In genomic region chr14:70907172-70907995, GRCh38 we compare ENCODE assay signal across 8 cellular contexts. TPM values are rescaled to one million over a fixed set of nuclear protein-coding genes. Genes with fewer than 3 reads are reported as not detected.
DNase-seq lines count a peak whose midpoint lies in the region; ATAC-seq, FAIRE-seq and TF ChIP-seq lines count a peak whose summit lies in the region.

Gene PCNX1, plus strand, starts transcription at chr14:70907459. Its CDS starts 392 bp downstream, at chr14:70907851.

- no peaks in the 10 kb centered on the region for H3K27me3 Mint-ChIP-seq in T-helper 1 cell treated with Interleukin-12 subunit alpha and Interleukin-12 subunit beta and Interleukin-4 antibody, amounts not matched to agents 30 μg/mL and 1 μg/mL, for 36 hours (ENCODE audit: low read depth)

- FAIRE-seq in GM12892 (lab: Jason Lieb, UNC), result peak; percentile 95
- peak; percentile 96 for FAIRE-seq in urothelium cell line (lab: Jason Lieb, UNC)

- TF ChIP-seq POLR2A in GM12892 (IDR thresholded peaks at IDR 0.05; ENCODE audit: low read depth, low read length), result peak; percentile 61; the same call in 1 of the 2 replicates

- H3K9me3 Mint-ChIP-seq in T-helper 1 cell treated with Interleukin-12 subunit alpha and Interleukin-12 subunit beta and Interleukin-4 antibody, amounts not matched to agents 30 μg/mL and 1 μg/mL, for 36 hours, result no peaks in the 10 kb centered on the region

- DNase-seq in GM12892 (ENCODE audit: insufficient read length) (peak; percentile 82), NCI-H1417 treated with DMSO at 0.1 percent for 48 hours (lab: John Stamatoyannopoulos, UW) (peak; percentile 19), amniotic stem cell (lab: John Stamatoyannopoulos, UW) (peak; percentile 79), left ventricle myocardium superior (peak; percentile 94), pulmonary artery endothelial cell (ENCODE audit: low read depth, low spot score) (peak; percentile 47), urothelium cell line (ENCODE audit: low spot score) (peak; percentile 99)

- H3K36me3 Mint-ChIP-seq in T-helper 1 cell treated with Interleukin-12 subunit alpha and Interleukin-12 subunit beta and Interleukin-4 antibody, amounts not matched to agents 30 μg/mL and 1 μg/mL, for 36 hours (ENCODE audit: low read depth), result peaks cover 14% of the 10 kb centered on the region

- intact Hi-C loops in left ventricle myocardium superior (cut with micrococcal nuclease), result no loop called here

- peak within 1 kb of the TSS; percentile 88 for H3K4me3 Mint-ChIP-seq in T-helper 1 cell treated with Interleukin-12 subunit alpha and Interleukin-12 subunit beta and Interleukin-4 antibody, amounts not matched to agents 30 μg/mL and 1 μg/mL, for 36 hours

- ATAC-seq in HG02763 (IDR thresholded peaks at IDR 0.05; ENCODE audit: unreplicated experiment), result peak; percentile 72
- ATAC-seq in left ventricle myocardium superior, result peak; percentile 88

- H3K27ac Mint-ChIP-seq in T-helper 1 cell treated with Interleukin-12 subunit alpha and Interleukin-12 subunit beta and Interleukin-4 antibody, amounts not matched to agents 30 μg/mL and 1 μg/mL, for 36 hours, result peak within 1 kb of the TSS; percentile 86

- peaks cover 38% of the 10 kb centered on the region for H3K4me1 Mint-ChIP-seq in T-helper 1 cell treated with Interleukin-12 subunit alpha and Interleukin-12 subunit beta and Interleukin-4 antibody, amounts not matched to agents 30 μg/mL and 1 μg/mL, for 36 hours (ENCODE audit: low read depth)

RNA-seq across cellular contexts. Expression of gene PCNX1, which starts in this region (rescaled TPM):
- polyA plus RNA-seq in GM12892 (2012; ENCODE audit: missing spikeins), result 14.3 TPM
- total RNA-seq in left ventricle myocardium superior (37.4 TPM), pulmonary artery endothelial cell (27.9 and 32.6 TPM in 2 replicates)

Comparison
In these comparisons a context has a peak if more than half of its experiments do, and no peak if none do; other contexts are left out.
1. Peak in every context shown above with its lines: DNase-seq and ATAC-seq.
2. DNase-seq: peak in every context shown above with its lines; median percentile 99 in urothelium cell line; 94 in left ventricle myocardium superior; 82 in GM12892; 79 in amniotic stem cell; 47 in pulmonary artery endothelial cell; 19 in NCI-H1417 treated with DMSO at 0.1 percent for 48 hours.